Comparison of ENCODE assay signal across 1 cellular context in the genomic region with DNA sequence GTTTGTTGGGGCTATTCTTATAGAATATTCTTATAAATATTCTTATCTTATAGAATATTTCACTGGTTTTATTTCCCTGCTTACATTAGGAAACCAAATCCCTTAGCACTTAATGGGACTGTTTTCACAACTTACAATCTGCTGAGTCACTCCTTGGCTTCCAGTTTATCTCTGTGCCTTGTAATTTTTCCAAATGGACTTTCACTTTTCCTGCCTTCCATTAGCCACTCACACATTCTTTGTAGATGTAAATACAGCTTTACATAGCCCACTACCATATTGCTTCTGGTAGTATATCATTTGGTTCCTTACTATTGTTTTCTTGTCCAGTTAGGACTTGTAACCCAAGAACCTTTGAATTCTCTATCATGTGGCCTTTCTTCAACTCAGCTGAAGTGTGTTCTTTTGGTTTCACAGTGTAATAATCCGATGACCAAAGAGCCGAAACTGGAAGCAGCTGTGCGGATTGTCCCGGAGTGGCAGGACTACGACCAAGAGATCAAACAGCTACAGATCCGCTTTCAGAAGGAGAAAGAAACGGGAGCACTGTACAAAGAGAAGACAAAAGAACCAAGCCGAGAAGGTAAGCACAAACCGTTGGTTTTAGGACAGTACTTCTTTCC.
TF ChIP-seq lines count a peak whose summit lies in the region.

No MANE protein-coding gene starts in this region.

TF ChIP-seq in K562, 482 proteins besides CTCF, POLR2A, EP300 and RAD21 (continued from another document):
- TF ChIP-seq, protein P1, sequence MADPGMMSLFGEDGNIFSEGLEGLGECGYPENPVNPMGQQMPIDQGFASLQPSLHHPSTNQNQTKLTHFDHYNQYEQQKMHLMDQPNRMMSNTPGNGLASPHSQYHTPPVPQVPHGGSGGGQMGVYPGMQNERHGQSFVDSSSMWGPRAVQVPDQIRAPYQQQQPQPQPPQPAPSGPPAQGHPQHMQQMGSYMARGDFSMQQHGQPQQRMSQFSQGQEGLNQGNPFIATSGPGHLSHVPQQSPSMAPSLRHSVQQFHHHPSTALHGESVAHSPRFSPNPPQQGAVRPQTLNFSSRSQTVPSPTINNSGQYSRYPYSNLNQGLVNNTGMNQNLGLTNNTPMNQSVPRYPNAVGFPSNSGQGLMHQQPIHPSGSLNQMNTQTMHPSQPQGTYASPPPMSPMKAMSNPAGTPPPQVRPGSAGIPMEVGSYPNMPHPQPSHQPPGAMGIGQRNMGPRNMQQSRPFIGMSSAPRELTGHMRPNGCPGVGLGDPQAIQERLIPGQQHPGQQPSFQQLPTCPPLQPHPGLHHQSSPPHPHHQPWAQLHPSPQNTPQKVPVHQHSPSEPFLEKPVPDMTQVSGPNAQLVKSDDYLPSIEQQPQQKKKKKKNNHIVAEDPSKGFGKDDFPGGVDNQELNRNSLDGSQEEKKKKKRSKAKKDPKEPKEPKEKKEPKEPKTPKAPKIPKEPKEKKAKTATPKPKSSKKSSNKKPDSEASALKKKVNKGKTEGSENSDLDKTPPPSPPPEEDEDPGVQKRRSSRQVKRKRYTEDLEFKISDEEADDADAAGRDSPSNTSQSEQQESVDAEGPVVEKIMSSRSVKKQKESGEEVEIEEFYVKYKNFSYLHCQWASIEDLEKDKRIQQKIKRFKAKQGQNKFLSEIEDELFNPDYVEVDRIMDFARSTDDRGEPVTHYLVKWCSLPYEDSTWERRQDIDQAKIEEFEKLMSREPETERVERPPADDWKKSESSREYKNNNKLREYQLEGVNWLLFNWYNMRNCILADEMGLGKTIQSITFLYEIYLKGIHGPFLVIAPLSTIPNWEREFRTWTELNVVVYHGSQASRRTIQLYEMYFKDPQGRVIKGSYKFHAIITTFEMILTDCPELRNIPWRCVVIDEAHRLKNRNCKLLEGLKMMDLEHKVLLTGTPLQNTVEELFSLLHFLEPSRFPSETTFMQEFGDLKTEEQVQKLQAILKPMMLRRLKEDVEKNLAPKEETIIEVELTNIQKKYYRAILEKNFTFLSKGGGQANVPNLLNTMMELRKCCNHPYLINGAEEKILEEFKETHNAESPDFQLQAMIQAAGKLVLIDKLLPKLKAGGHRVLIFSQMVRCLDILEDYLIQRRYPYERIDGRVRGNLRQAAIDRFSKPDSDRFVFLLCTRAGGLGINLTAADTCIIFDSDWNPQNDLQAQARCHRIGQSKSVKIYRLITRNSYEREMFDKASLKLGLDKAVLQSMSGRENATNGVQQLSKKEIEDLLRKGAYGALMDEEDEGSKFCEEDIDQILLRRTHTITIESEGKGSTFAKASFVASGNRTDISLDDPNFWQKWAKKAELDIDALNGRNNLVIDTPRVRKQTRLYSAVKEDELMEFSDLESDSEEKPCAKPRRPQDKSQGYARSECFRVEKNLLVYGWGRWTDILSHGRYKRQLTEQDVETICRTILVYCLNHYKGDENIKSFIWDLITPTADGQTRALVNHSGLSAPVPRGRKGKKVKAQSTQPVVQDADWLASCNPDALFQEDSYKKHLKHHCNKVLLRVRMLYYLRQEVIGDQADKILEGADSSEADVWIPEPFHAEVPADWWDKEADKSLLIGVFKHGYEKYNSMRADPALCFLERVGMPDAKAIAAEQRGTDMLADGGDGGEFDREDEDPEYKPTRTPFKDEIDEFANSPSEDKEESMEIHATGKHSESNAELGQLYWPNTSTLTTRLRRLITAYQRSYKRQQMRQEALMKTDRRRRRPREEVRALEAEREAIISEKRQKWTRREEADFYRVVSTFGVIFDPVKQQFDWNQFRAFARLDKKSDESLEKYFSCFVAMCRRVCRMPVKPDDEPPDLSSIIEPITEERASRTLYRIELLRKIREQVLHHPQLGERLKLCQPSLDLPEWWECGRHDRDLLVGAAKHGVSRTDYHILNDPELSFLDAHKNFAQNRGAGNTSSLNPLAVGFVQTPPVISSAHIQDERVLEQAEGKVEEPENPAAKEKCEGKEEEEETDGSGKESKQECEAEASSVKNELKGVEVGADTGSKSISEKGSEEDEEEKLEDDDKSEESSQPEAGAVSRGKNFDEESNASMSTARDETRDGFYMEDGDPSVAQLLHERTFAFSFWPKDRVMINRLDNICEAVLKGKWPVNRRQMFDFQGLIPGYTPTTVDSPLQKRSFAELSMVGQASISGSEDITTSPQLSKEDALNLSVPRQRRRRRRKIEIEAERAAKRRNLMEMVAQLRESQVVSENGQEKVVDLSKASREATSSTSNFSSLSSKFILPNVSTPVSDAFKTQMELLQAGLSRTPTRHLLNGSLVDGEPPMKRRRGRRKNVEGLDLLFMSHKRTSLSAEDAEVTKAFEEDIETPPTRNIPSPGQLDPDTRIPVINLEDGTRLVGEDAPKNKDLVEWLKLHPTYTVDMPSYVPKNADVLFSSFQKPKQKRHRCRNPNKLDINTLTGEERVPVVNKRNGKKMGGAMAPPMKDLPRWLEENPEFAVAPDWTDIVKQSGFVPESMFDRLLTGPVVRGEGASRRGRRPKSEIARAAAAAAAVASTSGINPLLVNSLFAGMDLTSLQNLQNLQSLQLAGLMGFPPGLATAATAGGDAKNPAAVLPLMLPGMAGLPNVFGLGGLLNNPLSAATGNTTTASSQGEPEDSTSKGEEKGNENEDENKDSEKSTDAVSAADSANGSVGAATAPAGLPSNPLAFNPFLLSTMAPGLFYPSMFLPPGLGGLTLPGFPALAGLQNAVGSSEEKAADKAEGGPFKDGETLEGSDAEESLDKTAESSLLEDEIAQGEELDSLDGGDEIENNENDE (IDR thresholded peaks at IDR 0.05; ENCODE audit: low read depth, low read length): no peak
- TF ChIP-seq, protein P2, sequence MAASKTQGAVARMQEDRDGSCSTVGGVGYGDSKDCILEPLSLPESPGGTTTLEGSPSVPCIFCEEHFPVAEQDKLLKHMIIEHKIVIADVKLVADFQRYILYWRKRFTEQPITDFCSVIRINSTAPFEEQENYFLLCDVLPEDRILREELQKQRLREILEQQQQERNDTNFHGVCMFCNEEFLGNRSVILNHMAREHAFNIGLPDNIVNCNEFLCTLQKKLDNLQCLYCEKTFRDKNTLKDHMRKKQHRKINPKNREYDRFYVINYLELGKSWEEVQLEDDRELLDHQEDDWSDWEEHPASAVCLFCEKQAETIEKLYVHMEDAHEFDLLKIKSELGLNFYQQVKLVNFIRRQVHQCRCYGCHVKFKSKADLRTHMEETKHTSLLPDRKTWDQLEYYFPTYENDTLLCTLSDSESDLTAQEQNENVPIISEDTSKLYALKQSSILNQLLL (CRISPR knock-in tag; IDR thresholded peaks at IDR 0.05; ENCODE audit: borderline replicate concordance): no peak
- TF ChIP-seq, protein P3, sequence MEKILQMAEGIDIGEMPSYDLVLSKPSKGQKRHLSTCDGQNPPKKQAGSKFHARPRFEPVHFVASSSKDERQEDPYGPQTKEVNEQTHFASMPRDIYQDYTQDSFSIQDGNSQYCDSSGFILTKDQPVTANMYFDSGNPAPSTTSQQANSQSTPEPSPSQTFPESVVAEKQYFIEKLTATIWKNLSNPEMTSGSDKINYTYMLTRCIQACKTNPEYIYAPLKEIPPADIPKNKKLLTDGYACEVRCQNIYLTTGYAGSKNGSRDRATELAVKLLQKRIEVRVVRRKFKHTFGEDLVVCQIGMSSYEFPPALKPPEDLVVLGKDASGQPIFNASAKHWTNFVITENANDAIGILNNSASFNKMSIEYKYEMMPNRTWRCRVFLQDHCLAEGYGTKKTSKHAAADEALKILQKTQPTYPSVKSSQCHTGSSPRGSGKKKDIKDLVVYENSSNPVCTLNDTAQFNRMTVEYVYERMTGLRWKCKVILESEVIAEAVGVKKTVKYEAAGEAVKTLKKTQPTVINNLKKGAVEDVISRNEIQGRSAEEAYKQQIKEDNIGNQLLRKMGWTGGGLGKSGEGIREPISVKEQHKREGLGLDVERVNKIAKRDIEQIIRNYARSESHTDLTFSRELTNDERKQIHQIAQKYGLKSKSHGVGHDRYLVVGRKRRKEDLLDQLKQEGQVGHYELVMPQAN (IDR thresholded peaks at IDR 0.05; ENCODE audit: borderline replicate concordance): no peak
- TF ChIP-seq, protein P4, sequence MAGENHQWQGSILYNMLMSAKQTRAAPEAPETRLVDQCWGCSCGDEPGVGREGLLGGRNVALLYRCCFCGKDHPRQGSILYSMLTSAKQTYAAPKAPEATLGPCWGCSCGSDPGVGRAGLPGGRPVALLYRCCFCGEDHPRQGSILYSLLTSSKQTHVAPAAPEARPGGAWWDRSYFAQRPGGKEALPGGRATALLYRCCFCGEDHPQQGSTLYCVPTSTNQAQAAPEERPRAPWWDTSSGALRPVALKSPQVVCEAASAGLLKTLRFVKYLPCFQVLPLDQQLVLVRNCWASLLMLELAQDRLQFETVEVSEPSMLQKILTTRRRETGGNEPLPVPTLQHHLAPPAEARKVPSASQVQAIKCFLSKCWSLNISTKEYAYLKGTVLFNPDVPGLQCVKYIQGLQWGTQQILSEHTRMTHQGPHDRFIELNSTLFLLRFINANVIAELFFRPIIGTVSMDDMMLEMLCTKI (IDR thresholded peaks at IDR 0.05; ENCODE audit: partially characterized antibody): no peak
- TF ChIP-seq FOSL1 (tag; conservative IDR thresholded peaks at IDR 0.05) (no peak), MCM3 (IDR thresholded peaks at IDR 0.05) (no peak), HMGN3 (IDR thresholded peaks at IDR 0.05; ENCODE audit: borderline replicate concordance, extremely low read depth, insufficient read length, low read depth, low read length) (no peak), ZBTB8A (IDR thresholded peaks at IDR 0.05; ENCODE audit: partially characterized antibody) (no peak), ZNF324 (CRISPR knock-in tag; IDR thresholded peaks at IDR 0.05) (no peak), ZFP36 (IDR thresholded peaks at IDR 0.05; ENCODE audit: low read depth, low read length, partially characterized antibody) (no peak), EP400 (IDR thresholded peaks at IDR 0.05) (0 out of 2 replicates have a peak, but pooled peaks have one; percentile 14), CBFA2T2 (conservative IDR thresholded peaks at IDR 0.05) (no peak), ZNF143 (CRISPR knock-in tag; IDR thresholded peaks at IDR 0.05) (no peak)
- TF ChIP-seq, protein P5, sequence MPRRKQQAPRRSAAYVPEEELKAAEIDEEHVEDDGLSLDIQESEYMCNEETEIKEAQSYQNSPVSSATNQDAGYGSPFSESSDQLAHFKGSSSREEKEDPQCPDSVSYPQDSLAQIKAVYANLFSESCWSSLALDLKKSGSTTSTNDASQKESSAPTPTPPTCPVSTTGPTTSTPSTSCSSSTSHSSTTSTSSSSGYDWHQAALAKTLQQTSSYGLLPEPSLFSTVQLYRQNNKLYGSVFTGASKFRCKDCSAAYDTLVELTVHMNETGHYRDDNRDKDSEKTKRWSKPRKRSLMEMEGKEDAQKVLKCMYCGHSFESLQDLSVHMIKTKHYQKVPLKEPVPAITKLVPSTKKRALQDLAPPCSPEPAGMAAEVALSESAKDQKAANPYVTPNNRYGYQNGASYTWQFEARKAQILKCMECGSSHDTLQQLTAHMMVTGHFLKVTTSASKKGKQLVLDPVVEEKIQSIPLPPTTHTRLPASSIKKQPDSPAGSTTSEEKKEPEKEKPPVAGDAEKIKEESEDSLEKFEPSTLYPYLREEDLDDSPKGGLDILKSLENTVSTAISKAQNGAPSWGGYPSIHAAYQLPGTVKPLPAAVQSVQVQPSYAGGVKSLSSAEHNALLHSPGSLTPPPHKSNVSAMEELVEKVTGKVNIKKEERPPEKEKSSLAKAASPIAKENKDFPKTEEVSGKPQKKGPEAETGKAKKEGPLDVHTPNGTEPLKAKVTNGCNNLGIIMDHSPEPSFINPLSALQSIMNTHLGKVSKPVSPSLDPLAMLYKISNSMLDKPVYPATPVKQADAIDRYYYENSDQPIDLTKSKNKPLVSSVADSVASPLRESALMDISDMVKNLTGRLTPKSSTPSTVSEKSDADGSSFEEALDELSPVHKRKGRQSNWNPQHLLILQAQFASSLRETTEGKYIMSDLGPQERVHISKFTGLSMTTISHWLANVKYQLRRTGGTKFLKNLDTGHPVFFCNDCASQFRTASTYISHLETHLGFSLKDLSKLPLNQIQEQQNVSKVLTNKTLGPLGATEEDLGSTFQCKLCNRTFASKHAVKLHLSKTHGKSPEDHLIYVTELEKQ (CRISPR knock-in tag; IDR thresholded peaks at IDR 0.05): no peak
